In the genomic region with DNA sequence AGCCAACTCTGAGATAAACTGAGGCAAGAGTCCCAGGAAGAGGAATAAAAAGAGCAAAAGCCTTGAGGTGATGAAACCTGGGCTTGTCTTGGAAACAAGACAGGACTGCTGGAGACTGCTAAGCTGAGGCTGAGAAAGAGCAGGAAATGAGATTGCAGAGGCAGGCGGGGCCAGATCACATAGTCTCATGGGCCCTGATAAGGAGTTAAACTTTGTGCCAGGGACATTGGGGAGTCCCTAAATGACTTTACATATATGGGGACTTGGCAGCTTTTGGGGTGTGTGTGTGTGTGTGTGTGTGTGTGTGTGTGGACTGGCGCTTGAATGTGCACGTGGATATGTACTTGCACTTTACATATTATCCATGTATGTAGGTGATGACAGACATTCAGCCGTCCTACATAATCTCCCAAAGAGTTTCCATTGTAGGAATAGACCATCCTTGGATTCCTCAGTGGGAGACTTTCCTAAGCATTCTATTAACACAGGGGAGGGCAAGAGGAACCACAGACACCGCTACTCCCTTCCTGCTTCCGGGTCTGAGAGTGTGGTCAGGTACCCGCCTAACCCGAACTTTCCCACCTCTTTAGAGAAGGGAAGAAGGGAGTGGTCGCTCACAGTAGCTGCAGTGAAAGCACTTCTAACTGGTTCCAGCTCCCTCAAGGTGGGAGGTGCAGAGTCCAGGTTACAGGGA, we compare ENCODE assay signal across 21 cellular contexts.
DNase-seq lines count a peak whose midpoint lies in the region; ATAC-seq, FAIRE-seq and TF ChIP-seq lines count a peak whose summit lies in the region.
"Had no signal": no experiment of that assay in that cellular context is flagged by ENCODE, and none has a peak within 500 bp of the region (broad histone marks: within the 10 kb centered on the region; RNA-seq: fewer than 3 reads in every experiment).

No MANE protein-coding gene starts in this region.

- H2AFZ ChIP-seq in keratinocyte (ENCODE audit: control insufficient read depth, low read length): peak overlapping the region; percentile 51

- H3K9me1 ChIP-seq in keratinocyte (ENCODE audit: control insufficient read depth, extremely low read depth, insufficient read depth, low read length): no peaks in the 10 kb centered on the region

- peak; percentile 43 for DNase-seq in GF-D8 (lab: John Stamatoyannopoulos, UW)
- DNase-seq in Peyer's patch: peak in 2 of 3 donors; percentile 53 to 61
- peak; percentile 24 for DNase-seq in colonic mucosa
- no peak for DNase-seq in keratinocyte (ENCODE audit: low read depth, low spot score)
- no peak for DNase-seq in NCI-H524 treated with DMSO at 0.1 percent for 48 hours (lab: John Stamatoyannopoulos, UW)
- no peak for DNase-seq in RCC 7860 (ENCODE audit: low spot score)
- DNase-seq: activated effector memory CD4-positive, alpha-beta T cell treated with Interleukin-2 at 50 U/mL for 16 hours; BE2C; DMS153; hippocampal formation; MG63; NCI-H187 treated with DMSO at 0.1 percent for 48 hours; NCI-H446 treated with DMSO at 0.1 percent for 48 hours; pancreas; stimulated activated CD4-positive, alpha-beta T cell treated with anti-CD3 and anti-CD28 coated beads, Interleukin-4, amount 100 ng/mL, for 24 hours; stimulated activated CD8-positive, alpha-beta memory T cell treated with anti-CD3 and anti-CD28 coated beads, Interleukin-4, amount 100 ng/mL, for 48 hours; T1000; tibial artery had no signal

- no peaks in the 10 kb centered on the region for H3K27me3 ChIP-seq in Peyer's patch
- H3K27me3 ChIP-seq in colonic mucosa: no peaks in the 10 kb centered on the region
- no peaks in the 10 kb centered on the region for H3K27me3 ChIP-seq in keratinocyte (ENCODE audit: control insufficient read depth, extremely low read depth, insufficient read depth, low read length)
- H3K27me3 ChIP-seq: BE2C, MG63, pancreas, tibial artery had no signal

- FAIRE-seq in keratinocyte (lab: Jason Lieb, UNC) (no peak), RCC 7860 (lab: Jason Lieb, UNC) (no peak)
- FAIRE-seq: pancreas had no signal

- no peak overlapping the region for H3K4me2 ChIP-seq in keratinocyte (ENCODE audit: control insufficient read depth, extremely low read depth, insufficient read depth, low read depth, low read length)

- TF ChIP-seq CTCF in Peyer's patch (IDR thresholded peaks at IDR 0.05) (no peak), colonic mucosa (IDR thresholded peaks at IDR 0.05) (no peak), keratinocyte (optimal IDR thresholded peaks at IDR 0.05 in 1 of 3, IDR thresholded peaks at IDR 0.05 in 1 of 3, conservative IDR thresholded peaks at IDR 0.05 in 1 of 3; ENCODE audit: extremely low read depth in 1 of 3, insufficient read depth in 2 of 3, low read length in 3 of 3) (no peak)

- H3K27ac ChIP-seq in Peyer's patch (peak overlapping the region in 2 of 4 donors; percentile 22 to 46), colonic mucosa (no peak overlapping the region), keratinocyte (ENCODE audit: control insufficient read depth, insufficient read depth, low read length) (no peak overlapping the region)
- H3K27ac ChIP-seq: pancreas, SJSA1, tibial artery had no signal

- ATAC-seq in HG02610 (IDR thresholded peaks at IDR 0.05; ENCODE audit: unreplicated experiment) (no peak), HG03280 (IDR thresholded peaks at IDR 0.05; ENCODE audit: unreplicated experiment) (no peak)
- ATAC-seq: pancreas had no signal

- no peak for TF ChIP-seq POLR2A in Peyer's patch (IDR thresholded peaks at IDR 0.05)

- intact Hi-C loops in colonic mucosa (cut with DNase I): no loop called here

- H4K20me1 ChIP-seq in keratinocyte (ENCODE audit: control insufficient read depth, extremely low read depth, insufficient read depth, low read length): no peaks in the 10 kb centered on the region

- H3K9me3 ChIP-seq in Peyer's patch: no peaks in the 10 kb centered on the region
- no peaks in the 10 kb centered on the region for H3K9me3 ChIP-seq in colonic mucosa
- H3K9me3 ChIP-seq in keratinocyte (ENCODE audit: control insufficient read depth, low read depth, low read length): no peaks in the 10 kb centered on the region
- H3K9me3 ChIP-seq: BE2C, MG63, pancreas, SJSA1, tibial artery had no signal

- H3K9ac ChIP-seq in colonic mucosa (ENCODE audit: low read depth in 2 of 2, low read length in 2 of 2) (no peak overlapping the region), keratinocyte (ENCODE audit: control insufficient read depth, extremely low read depth, insufficient read depth, low read length) (no peak overlapping the region)

- peaks cover 0 to 5% (median 0%) of the 10 kb centered on the region in 4 donors for H3K4me1 ChIP-seq in Peyer's patch
- H3K4me1 ChIP-seq in colonic mucosa: no peaks in the 10 kb centered on the region
- no peaks in the 10 kb centered on the region for H3K4me1 ChIP-seq in keratinocyte (ENCODE audit: control insufficient read depth, extremely low read depth, insufficient read depth, low read length)
- H3K4me1 ChIP-seq: BE2C, pancreas, SJSA1, tibial artery had no signal

- H3K36me3 ChIP-seq in Peyer's patch (no peaks in the 10 kb centered on the region), colonic mucosa (no peaks in the 10 kb centered on the region), keratinocyte (ENCODE audit: control insufficient read depth in 2 of 2, extremely low read depth in 1 of 2, insufficient read depth in 2 of 2, low read length in 2 of 2) (no peaks in the 10 kb centered on the region)
- H3K36me3 ChIP-seq: BE2C, MG63, pancreas, SJSA1, tibial artery had no signal

- dilution Hi-C loops in keratinocyte (cut with MboI; ENCODE audit: extremely low pct_ligation_motif_present, low sequenced_read_pairs): no loop called here

- H3K79me2 ChIP-seq in keratinocyte (ENCODE audit: control insufficient read depth, insufficient read depth, low read length): no peaks in the 10 kb centered on the region

- H3K4me3 ChIP-seq in Peyer's patch: no peak overlapping the region
- H3K4me3 ChIP-seq in colonic mucosa: no peak overlapping the region
- H3K4me3 ChIP-seq in keratinocyte (ENCODE audit: control insufficient read depth in 2 of 3, extremely low read depth in 1 of 3, insufficient read depth in 2 of 3, low read depth in 1 of 3, low read length in 3 of 3): no peak overlapping the region
- H3K4me3 ChIP-seq: MG63, pancreas, SJSA1, tibial artery had no signal

Comparison
In these comparisons a context has a peak if more than half of its experiments do, and no peak if none do; other contexts are left out.
1. DNase-seq: peak in GF-D8 (single experiment), Peyer's patch (2 of 3) and colonic mucosa (single experiment); none in keratinocyte (single experiment), NCI-H524 treated with DMSO at 0.1 percent for 48 hours (single experiment) and RCC 7860 (single experiment).